17 cellular contexts compared by ENCODE assay signal in genomic region chr13:44096906-44097305, GRCh38.
"Had no signal": no experiment of that assay in that cellular context is flagged by ENCODE, and none has a peak within 500 bp of the region (broad histone marks: within the 10 kb centered on the region; RNA-seq: fewer than 3 reads in every experiment).

No MANE protein-coding gene starts in this region.

- H3K4me3 Mint-ChIP-seq: activated T-helper 17 cell treated with anti-CD3 and anti-CD28 coated beads, Interleukin-2, amount 50 U/mL, for 72 hours; endodermal cell; naive thymus-derived CD4-positive, alpha-beta T cell had no signal

- DNase-seq: activated CD4-positive, alpha-beta T cell treated with anti-CD3 and anti-CD28 coated beads, Interleukin-2, amount 50 U/mL, for 1 hour; activated CD8-positive, alpha-beta memory T cell treated with anti-CD3 and anti-CD28 coated beads for 24 hours; activated naive CD4-positive, alpha-beta T cell treated with anti-CD3 and anti-CD28 coated beads, Interleukin-2, amount 50 U/mL, for 16 hours; endodermal cell; mucosa of descending colon; naive thymus-derived CD4-positive, alpha-beta T cell; small intestine; stimulated activated CD4-positive, alpha-beta T cell treated with anti-CD3 and anti-CD28 coated beads, Interleukin-4, amount 100 ng/mL, for 24 hours; stimulated activated naive CD4-positive, alpha-beta T cell treated with Interleukin-2 at 50 U/mL for 16 hours; substantia nigra; T-helper 2 cell had no signal

- H3K36me3 ChIP-seq: cardiac muscle cell, gastroesophageal sphincter, tibial nerve had no signal

- H3K27me3 ChIP-seq: cardiac muscle cell, gastroesophageal sphincter, tibial nerve had no signal

- H3K4me1 ChIP-seq: tibial nerve had no signal

- H3K4me1 Mint-ChIP-seq: activated T-helper 17 cell treated with anti-CD3 and anti-CD28 coated beads, Interleukin-2, amount 50 U/mL, for 72 hours had no signal

- ATAC-seq: activated CD4-positive, CD25-positive, alpha-beta regulatory T cell treated with anti-CD3 and anti-CD28 coated beads, Interleukin-2, amount 50 U/mL, for 24 hours; activated T-helper 17 cell treated with anti-CD3 and anti-CD28 coated beads, Interleukin-2, amount 50 U/mL, for 72 hours; gastroesophageal sphincter; mucosa of descending colon; naive thymus-derived CD4-positive, alpha-beta T cell had no signal

- H3K27ac ChIP-seq: cardiac muscle cell, gastroesophageal sphincter, tibial nerve had no signal

- H3K4me3 ChIP-seq: cardiac muscle cell, gastroesophageal sphincter, lung, mucosa of descending colon, tibial nerve had no signal

- H3K9me3 ChIP-seq: gastroesophageal sphincter, mucosa of descending colon had no signal
